Comparison of ENCODE assay signal across 22 cellular contexts in the genomic region with DNA sequence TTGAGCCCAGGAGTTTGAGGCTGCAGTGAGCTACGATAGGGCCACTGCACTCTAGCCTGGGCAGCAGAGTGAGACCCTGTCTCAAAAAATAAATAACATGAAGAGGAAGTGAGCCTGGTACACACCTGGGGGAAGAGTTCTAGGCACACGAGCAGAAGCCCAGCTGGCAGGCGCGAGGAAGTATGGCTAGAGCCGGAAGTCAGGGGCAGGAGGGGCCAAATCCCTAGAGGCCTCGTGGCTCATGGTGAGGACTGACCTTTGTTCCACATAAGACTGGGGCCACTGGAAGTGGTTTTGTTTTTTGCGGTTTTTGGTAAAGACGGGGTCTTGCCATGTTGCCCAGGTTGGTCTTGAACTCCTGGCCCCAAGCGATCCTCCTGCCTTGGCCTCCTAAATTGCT.
DNase-seq lines count a peak whose midpoint lies in the region; ATAC-seq and TF ChIP-seq lines count a peak whose summit lies in the region.
"Had no signal": no experiment of that assay in that cellular context is flagged by ENCODE, and none has a peak within 500 bp of the region (broad histone marks: within the 10 kb centered on the region; RNA-seq: fewer than 3 reads in every experiment).

No MANE protein-coding gene starts in this region.

- no peak overlapping the region for H2AFZ ChIP-seq in OCI-LY7 (ENCODE audit: low read length)

- H3K4me2 ChIP-seq in BLaER1 treated with 17β-estradiol and CSF1 and Interleukin-3, amounts not matched to agents 10 nM and 100 nM = peak overlapping the region; percentile 67 to 94 (median 82)
- peak overlapping the region; percentile 66 for H3K4me2 ChIP-seq in OCI-LY7 (ENCODE audit: low read length)

- H3K9me3 Mint-ChIP-seq in naive B cell = peaks cover 0 to 12% (median 7%) of the 10 kb centered on the region in 7 donors
- H3K9me3 Mint-ChIP-seq: CD8-positive, alpha-beta T cell had no signal

- no peaks in the 10 kb centered on the region; a peak in 1 of 22 replicates for H4K20me1 ChIP-seq in BLaER1 treated with 17β-estradiol and CSF1 and Interleukin-3, amounts not matched to agents 10 nM and 100 nM
- H4K20me1 ChIP-seq in OCI-LY7 (ENCODE audit: insufficient read depth, low read length) = no peaks in the 10 kb centered on the region

- H3K9me2 ChIP-seq in OCI-LY7 (ENCODE audit: insufficient read depth, low read length) = no peaks in the 10 kb centered on the region

- H3K27me3 Mint-ChIP-seq in naive B cell = no peaks in the 10 kb centered on the region

- TF ChIP-seq CTCF in OCI-LY7 (conservative IDR thresholded peaks at IDR 0.05; ENCODE audit: low read length) = no peak
- no peak for TF ChIP-seq CTCF in RWPE1 (conservative IDR thresholded peaks at IDR 0.05; ENCODE audit: low read depth)

- peak overlapping the region; percentile 63 to 100 (median 99); a peak in 21 of 22 replicates for H3K27ac ChIP-seq in BLaER1 treated with 17β-estradiol and CSF1 and Interleukin-3, amounts not matched to agents 10 nM and 100 nM
- H3K27ac ChIP-seq in OCI-LY7 (ENCODE audit: low read depth, low read length, poor library complexity, severe bottlenecking) = peak overlapping the region; percentile 76
- no peak overlapping the region for H3K27ac ChIP-seq in RWPE1

- no TSS peak for BruUV-seq in OCI-LY7 (replicated peaks; lab: Mats Ljungman, UMichigan)

- peaks cover 0 to 8% of the 10 kb centered on the region in 2 donors for H3K36me3 Mint-ChIP-seq in naive B cell
- H3K36me3 Mint-ChIP-seq: CD8-positive, alpha-beta T cell had no signal

- peak overlapping the region; percentile 5 to 91 (median 86); a peak in 20 of 22 replicates for H3K9ac ChIP-seq in BLaER1 treated with 17β-estradiol and CSF1 and Interleukin-3, amounts not matched to agents 10 nM and 100 nM

- H3K36me3 ChIP-seq in BLaER1 treated with 17β-estradiol and CSF1 and Interleukin-3, amounts not matched to agents 10 nM and 100 nM = peaks cover 0 to 58% (median 0%) of the 10 kb centered on the region in 11 experiments; a peak in 7 of 22 replicates
- no peaks in the 10 kb centered on the region for H3K36me3 ChIP-seq in OCI-LY7 (ENCODE audit: insufficient read depth, low read length)
- H3K36me3 ChIP-seq: upper lobe of left lung had no signal

- H3K4me1 ChIP-seq in BLaER1 treated with 17β-estradiol and CSF1 and Interleukin-3, amounts not matched to agents 10 nM and 100 nM = peaks cover 56 to 98% (median 94%) of the 10 kb centered on the region in 10 experiments
- peaks cover 69% of the 10 kb centered on the region for H3K4me1 ChIP-seq in OCI-LY7 (ENCODE audit: insufficient read depth, low read length, poor library complexity, severe bottlenecking)

- POLR2A ChIA-PET in OCI-LY7 (lab: Charles Lee) (interaction anchor here (0.6 to 1.8 kb wide), 5 partner anchors 12 to 93 kb away, joined by 3 to 9 read pairs (median 4); no protein-coding TSS in a partner anchor), RWPE1 (lab: Yijun Ruan, JAX; ENCODE audit: low non-redundant PET) (no interaction called here)

- no peaks in the 10 kb centered on the region for H3K79me2 ChIP-seq in OCI-LY7 (ENCODE audit: insufficient read depth, low read depth, low read length)

- CTCF ChIA-PET in OCI-LY7 (lab: Charles Lee; ENCODE audit: unreplicated experiment) = no interaction called here
- CTCF ChIA-PET in RWPE1 (lab: Yijun Ruan, JAX) = no interaction called here

- ATAC-seq in GM21619 (IDR thresholded peaks at IDR 0.05; ENCODE audit: unreplicated experiment) (peak; percentile 44), naive B cell (ENCODE audit: low read depth in 2 of 2) (peak; percentile 12 to 45), GM18520 (IDR thresholded peaks at IDR 0.05; ENCODE audit: unreplicated experiment) (no peak)
- ATAC-seq: CD8-positive, alpha-beta T cell; K562 had no signal

- peak overlapping the region; percentile 23 to 88 (median 67) for H3K4me3 Mint-ChIP-seq in naive B cell
- H3K4me3 Mint-ChIP-seq: CD8-positive, alpha-beta T cell; immature natural killer cell; T-helper 1 cell treated with Interleukin-12 subunit alpha and Interleukin-12 subunit beta and Interleukin-4 antibody, amounts not matched to agents 30 μg/mL and 1 μg/mL, for 36 hours had no signal

- intact Hi-C loops in OCI-LY7 (cut with micrococcal nuclease; ENCODE audit: unreplicated experiment) = loop anchor here (2.0 to 5.0 kb wide), 4 partner anchors 66 to 118 kb away; partner anchors contain the start of gene HIP1

- H3K4me1 Mint-ChIP-seq in naive B cell = peaks cover 45 to 82% (median 77%) of the 10 kb centered on the region in 3 donors

- peaks cover 0 to 39% (median 8%) of the 10 kb centered on the region in 11 experiments; a peak in 15 of 22 replicates for H3K9me3 ChIP-seq in BLaER1 treated with 17β-estradiol and CSF1 and Interleukin-3, amounts not matched to agents 10 nM and 100 nM (replicated peaks in 1 of 11)
- H3K9me3 ChIP-seq in OCI-LY7 (ENCODE audit: low read length) = 0 out of 2 replicates have a peak, but pooled peaks cover 6% of the 10 kb centered on the region
- H3K9me3 ChIP-seq: upper lobe of left lung had no signal

- H3K27ac Mint-ChIP-seq in naive B cell = peak overlapping the region; percentile 63 to 93 (median 72)
- H3K27ac Mint-ChIP-seq: activated T-helper 2 cell treated with anti-CD3 and anti-CD28 coated beads, Interferon-gamma antibody, Interleukin-2, Interleukin-4, amounts not matched to agents 10 μg/mL and 5 μg/mL and 100 μg/mL, durations not matched to agents 14 hours and 24 hours and 36 hours; CD8-positive, alpha-beta T cell; T-helper 1 cell treated with Interleukin-12 subunit alpha and Interleukin-12 subunit beta and Interleukin-4 antibody, amounts not matched to agents 30 μg/mL and 1 μg/mL, for 36 hours had no signal

- no peaks in the 10 kb centered on the region for H3K27me3 ChIP-seq in BLaER1 treated with 17β-estradiol and CSF1 and Interleukin-3, amounts not matched to agents 10 nM and 100 nM
- H3K27me3 ChIP-seq: upper lobe of left lung had no signal

- peak overlapping the region in 2 of 10 experiments; percentile 1 to 33; a peak in 1 of 20 replicates for H3K4me3 ChIP-seq in BLaER1 treated with 17β-estradiol and CSF1 and Interleukin-3, amounts not matched to agents 10 nM and 100 nM
- H3K4me3 ChIP-seq in OCI-LY7 (ENCODE audit: low read depth, low read length, poor library complexity, severe bottlenecking) = no peak overlapping the region
- H3K4me3 ChIP-seq: K562, upper lobe of left lung had no signal

- DNase-seq in OCI-LY7 (ENCODE audit: low spot score) = peak; percentile 94
- DNase-seq in naive B cell = peak; percentile 53
- no peak for DNase-seq in RWPE1 (ENCODE audit: low spot score)
- DNase-seq in dedifferentiated amniotic fluid mesenchymal stem cell (ENCODE audit: extremely low spot score) = no peak
- DNase-seq in stimulated activated CD4-positive, alpha-beta T cell treated with anti-CD3 and anti-CD28 coated beads, Interleukin-2, amount 100 ng/mL, for 24 hours = no peak
- DNase-seq: caudate nucleus; CD8-positive, alpha-beta T cell; DND-41; effector CD8-positive, alpha-beta T cell; head of caudate nucleus; immature natural killer cell; NCI-H1436; NCI-H2227 treated with DMSO at 0.1 percent for 48 hours; stimulated activated CD4-positive, alpha-beta T cell treated with anti-CD3 and anti-CD28 coated beads, Interleukin-12 subunit alpha, Interleukin-12 subunit beta, amount 100 ng/mL, for 4 hours; stimulated activated naive CD4-positive, alpha-beta T cell treated with Interleukin-2 at 50 U/mL for 16 hours had no signal

Comparison
In these comparisons a context has a peak if more than half of its experiments do, and no peak if none do; other contexts are left out.
1. DNase-seq: peak in OCI-LY7 (single experiment) and naive B cell (single experiment); none in RWPE1 (single experiment), dedifferentiated amniotic fluid mesenchymal stem cell (single experiment) and stimulated activated CD4-positive, alpha-beta T cell treated with anti-CD3 and anti-CD28 coated beads, Interleukin-2, amount 100 ng/mL, for 24 hours (0 of 2).